14 cellular contexts compared by ENCODE assay signal in the genomic region with DNA sequence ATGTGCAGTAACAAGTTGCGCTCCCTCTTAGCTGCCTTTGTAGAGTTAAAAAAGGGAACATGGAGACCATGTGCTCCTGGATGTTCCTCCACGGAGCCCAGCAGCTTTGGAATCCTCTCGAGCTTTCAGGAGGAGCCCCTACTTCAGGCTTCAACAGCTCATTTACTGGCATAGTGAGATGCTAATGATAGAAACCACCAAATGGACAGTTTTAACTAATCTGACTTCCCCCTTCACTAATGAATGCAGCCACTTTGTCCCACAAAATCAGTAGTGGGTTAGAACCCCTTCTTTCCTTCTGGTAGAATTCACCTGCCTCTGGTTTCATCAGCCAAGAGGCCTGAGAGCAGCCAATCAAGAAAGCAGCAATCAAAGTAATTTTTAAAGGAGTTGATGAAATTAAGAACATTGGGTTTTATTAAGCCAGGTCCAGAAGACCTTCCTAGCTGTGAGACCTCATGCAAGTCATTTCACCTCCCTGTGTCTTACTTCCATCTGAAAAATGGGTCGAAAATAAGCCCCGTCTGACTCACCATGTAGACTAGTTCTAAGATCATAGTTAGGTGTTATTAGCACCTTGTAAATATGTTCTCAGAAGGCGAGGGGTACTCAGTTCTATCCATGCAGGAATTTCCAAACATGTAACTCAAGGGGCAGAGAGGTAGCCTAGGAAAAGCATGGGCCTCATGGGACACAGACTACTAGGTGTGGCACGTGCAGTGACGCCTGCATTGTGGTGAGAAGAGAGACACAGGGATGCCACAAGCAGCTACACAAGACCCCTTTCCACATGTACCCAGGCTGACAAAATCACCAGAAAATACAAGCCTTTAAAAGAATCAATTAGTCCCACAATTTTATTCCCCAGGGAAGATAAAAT.
DNase-seq lines count a peak whose midpoint lies in the region; ATAC-seq and TF ChIP-seq lines count a peak whose summit lies in the region.
"Had no signal": no experiment of that assay in that cellular context is flagged by ENCODE, and none has a peak within 500 bp of the region (broad histone marks: within the 10 kb centered on the region; RNA-seq: fewer than 3 reads in every experiment).

No MANE protein-coding gene starts in this region.

- H4K20me1 ChIP-seq in DOHH2 (ENCODE audit: control insufficient read depth, insufficient read depth, low read depth, low read length), result no peaks in the 10 kb centered on the region

- TF ChIP-seq CTCF in DOHH2 (IDR thresholded peaks at IDR 0.05; ENCODE audit: low read depth, low read length, poor library complexity, severe bottlenecking) (no peak), Caco-2 (IDR thresholded peaks at IDR 0.05; ENCODE audit: insufficient read depth in 1 of 2, low read depth in 1 of 2, low read length in 1 of 2, severe bottlenecking in 1 of 2, unreplicated experiment in 1 of 2) (no peak)

- intact Hi-C loops in Caco-2 (cut with micrococcal nuclease; ENCODE audit: unreplicated experiment), result no loop called here

- CTCF ChIA-PET in activated CD8-positive, alpha-beta T cell treated with anti-CD3 and anti-CD28 coated beads, Interleukin-2, amount 10 ng/mL, durations not matched to agents 7 days and 5 days (lab: Charles Lee), result interaction anchor here (0.9 to 4.6 kb wide), 27 partner anchors 9 to 981 kb away, joined by 3 to 56 read pairs (median 5); a partner anchor contains a TSS
- CTCF ChIA-PET in Caco-2 (lab: Charles Lee), result interaction anchor here (0.7 kb wide), 1 partner anchor 233 kb away, joined by 4 read pairs; no protein-coding TSS in a partner anchor

- ATAC-seq in activated CD8-positive, alpha-beta T cell treated with anti-CD3 and anti-CD28 coated beads, Interleukin-2, amount 10 ng/mL, durations not matched to agents 7 days and 5 days, result peak; percentile 46
- peak in 1 of 2 donors; percentile 15 for ATAC-seq in naive B cell (ENCODE audit: low read depth in 2 of 2)

- H3K27ac ChIP-seq in DOHH2 (ENCODE audit: low read depth, low read length), result peak overlapping the region; percentile 99
- H3K27ac ChIP-seq: esophagus squamous epithelium, left ventricle myocardium inferior, right atrium auricular region had no signal

- H3K4me2 ChIP-seq in DOHH2 (ENCODE audit: low read length), result peak overlapping the region; percentile 84

- H3K9me2 ChIP-seq in DOHH2 (replicated peaks; ENCODE audit: control insufficient read depth, low read length), result no peaks in the 10 kb centered on the region

- peak overlapping the region; percentile 93 for H3K27ac Mint-ChIP-seq in activated CD8-positive, alpha-beta T cell treated with anti-CD3 and anti-CD28 coated beads, Interleukin-2, amount 10 ng/mL, durations not matched to agents 7 days and 5 days
- peak overlapping the region; percentile 39 to 69 (median 59) for H3K27ac Mint-ChIP-seq in naive B cell
- no peak overlapping the region for H3K27ac Mint-ChIP-seq in Caco-2 (ENCODE audit: unreplicated experiment)
- H3K27ac Mint-ChIP-seq: H9, nephron progenitor cell had no signal

- H3K9me3 Mint-ChIP-seq in activated CD8-positive, alpha-beta T cell treated with anti-CD3 and anti-CD28 coated beads, Interleukin-2, amount 10 ng/mL, durations not matched to agents 7 days and 5 days (ENCODE audit: insufficient read depth), result no peaks in the 10 kb centered on the region
- peaks cover 0 to 5% (median 0%) of the 10 kb centered on the region in 7 donors for H3K9me3 Mint-ChIP-seq in naive B cell
- H3K9me3 Mint-ChIP-seq in Caco-2 (ENCODE audit: unreplicated experiment), result no peaks in the 10 kb centered on the region

- peaks cover 45% of the 10 kb centered on the region for H3K36me3 ChIP-seq in DOHH2 (ENCODE audit: control insufficient read depth, low read length)
- H3K36me3 ChIP-seq in Caco-2 (ENCODE audit: control insufficient read depth, insufficient read depth, low read length), result no peaks in the 10 kb centered on the region
- H3K36me3 ChIP-seq: esophagus squamous epithelium, left ventricle myocardium inferior, right atrium auricular region had no signal

- peak overlapping the region; percentile 67 for H3K4me3 ChIP-seq in DOHH2 (ENCODE audit: low read length)
- H3K4me3 ChIP-seq in Caco-2 (ENCODE audit: low read depth, low read length), result no peak overlapping the region
- H3K4me3 ChIP-seq: esophagus squamous epithelium, left ventricle myocardium inferior, right atrium auricular region had no signal

- peaks cover 15% of the 10 kb centered on the region for H3K36me3 Mint-ChIP-seq in activated CD8-positive, alpha-beta T cell treated with anti-CD3 and anti-CD28 coated beads, Interleukin-2, amount 10 ng/mL, durations not matched to agents 7 days and 5 days (ENCODE audit: low read depth)
- no peaks in the 10 kb centered on the region for H3K36me3 Mint-ChIP-seq in naive B cell
- H3K36me3 Mint-ChIP-seq in Caco-2 (ENCODE audit: insufficient read depth, unreplicated experiment), result no peaks in the 10 kb centered on the region

- H3K4me3 Mint-ChIP-seq in activated CD8-positive, alpha-beta T cell treated with anti-CD3 and anti-CD28 coated beads, Interleukin-2, amount 10 ng/mL, durations not matched to agents 7 days and 5 days, result peak overlapping the region; percentile 54
- peak overlapping the region; percentile 22 to 84 (median 72) for H3K4me3 Mint-ChIP-seq in naive B cell
- no peak overlapping the region for H3K4me3 Mint-ChIP-seq in Caco-2 (ENCODE audit: unreplicated experiment)
- H3K4me3 Mint-ChIP-seq: H9, nephron progenitor cell had no signal

- H3K4me1 Mint-ChIP-seq in activated CD8-positive, alpha-beta T cell treated with anti-CD3 and anti-CD28 coated beads, Interleukin-2, amount 10 ng/mL, durations not matched to agents 7 days and 5 days (ENCODE audit: low read depth), result peaks cover 78% of the 10 kb centered on the region
- peaks cover 42 to 65% (median 51%) of the 10 kb centered on the region in 3 donors for H3K4me1 Mint-ChIP-seq in naive B cell
- peaks cover 16% of the 10 kb centered on the region for H3K4me1 Mint-ChIP-seq in Caco-2 (ENCODE audit: low read depth, unreplicated experiment)

- H3K27me3 ChIP-seq in DOHH2 (ENCODE audit: control insufficient read depth, low read length) (no peaks in the 10 kb centered on the region), Caco-2 (replicated peaks; ENCODE audit: control insufficient read depth, insufficient read depth, low read length) (no peaks in the 10 kb centered on the region)
- H3K27me3 ChIP-seq: esophagus squamous epithelium, right atrium auricular region had no signal

- POLR2A ChIA-PET in activated CD8-positive, alpha-beta T cell treated with anti-CD3 and anti-CD28 coated beads, Interleukin-2, amount 10 ng/mL, durations not matched to agents 7 days and 5 days (lab: Charles Lee), result interaction anchor here (0.6 to 4.6 kb wide), 12 partner anchors 10 to 567 kb away, joined by 3 to 59 read pairs (median 4); a partner anchor contains a TSS
- POLR2A ChIA-PET in Caco-2 (lab: Charles Lee), result no interaction called here

- H3F3A ChIP-seq in DOHH2 (ENCODE audit: control insufficient read depth, insufficient read depth), result peaks cover 94% of the 10 kb centered on the region

- peaks cover 100% of the 10 kb centered on the region for H3K4me1 ChIP-seq in DOHH2 (ENCODE audit: control insufficient read depth, low read length)
- H3K4me1 ChIP-seq in Caco-2, result no peaks in the 10 kb centered on the region; the same call in 1 of the 2 replicates
- H3K4me1 ChIP-seq: esophagus squamous epithelium had no signal

- H3K79me2 ChIP-seq in DOHH2 (ENCODE audit: control insufficient read depth, low read length), result peaks cover 28% of the 10 kb centered on the region

- H3K9me3 ChIP-seq in DOHH2 (ENCODE audit: control insufficient read depth, insufficient read depth, low read length) (peaks cover 9% of the 10 kb centered on the region), Caco-2 (peaks cover 8% of the 10 kb centered on the region; the same call in 1 of the 2 replicates)

- BruUV-seq in Caco-2 (replicated peaks; lab: Mats Ljungman, UMichigan), result no TSS peak

- DNase-seq in HT-29 (ENCODE audit: low spot score) (peak; percentile 7), naive B cell (no peak), HK-2 (ENCODE audit: unreplicated experiment) (no peak), NCI-H2029 treated with DMSO at 0.1 percent for 48 hours (lab: John Stamatoyannopoulos, UW) (no peak), Caco-2 (no peak)
- DNase-seq in activated CD8-positive, alpha-beta T cell treated with anti-CD3 and anti-CD28 coated beads, Interleukin-2, amount 10 ng/mL, durations not matched to agents 7 days and 5 days, result peak; percentile 52
- DNase-seq: esophagus squamous epithelium, H9, left ventricle myocardium inferior, NCI-H1092, NCI-H226, nephron progenitor cell had no signal

- H3K27me3 Mint-ChIP-seq in activated CD8-positive, alpha-beta T cell treated with anti-CD3 and anti-CD28 coated beads, Interleukin-2, amount 10 ng/mL, durations not matched to agents 7 days and 5 days (ENCODE audit: low read depth), result no peaks in the 10 kb centered on the region
- H3K27me3 Mint-ChIP-seq in naive B cell, result peaks cover 0 to 6% (median 5%) of the 10 kb centered on the region in 3 donors
- H3K27me3 Mint-ChIP-seq in Caco-2 (ENCODE audit: insufficient read depth, unreplicated experiment), result no peaks in the 10 kb centered on the region

Comparison
In these comparisons a context has a peak if more than half of its experiments do, and no peak if none do; other contexts are left out.
1. DNase-seq: peak in HT-29 (single experiment) and activated CD8-positive, alpha-beta T cell treated with anti-CD3 and anti-CD28 coated beads, Interleukin-2, amount 10 ng/mL, durations not matched to agents 7 days and 5 days (single experiment); none in naive B cell (single experiment), HK-2 (single experiment), NCI-H2029 treated with DMSO at 0.1 percent for 48 hours (single experiment) and Caco-2 (0 of 2).